ENCODE assay signal across 9 cellular contexts in genomic region chr1:54334996-54335395, GRCh38.
DNase-seq lines count a peak whose midpoint lies in the region; ATAC-seq and TF ChIP-seq lines count a peak whose summit lies in the region.
"Had no signal": no experiment of that assay in that cellular context is flagged by ENCODE, and none has a peak within 500 bp of the region (broad histone marks: within the 10 kb centered on the region; RNA-seq: fewer than 3 reads in every experiment).

No MANE protein-coding gene starts in this region.

- 18 to 24% (median 23%) methylated on average over 5 of the region's 5 CpGs for WGBS in psoas muscle, 3 donors

- H3K27me3 ChIP-seq in ascending aorta (no peaks in the 10 kb centered on the region), right atrium auricular region (no peaks in the 10 kb centered on the region), psoas muscle (ENCODE audit: insufficient read depth in 3 of 3, low read length in 2 of 3) (no peaks in the 10 kb centered on the region)

- H3K36me3 ChIP-seq in ascending aorta (peaks cover 0 to 2% of the 10 kb centered on the region in 2 donors), right atrium auricular region (no peaks in the 10 kb centered on the region), psoas muscle (ENCODE audit: insufficient read depth in 1 of 2, low read depth in 1 of 2) (no peaks in the 10 kb centered on the region)

- peak overlapping the region; percentile 89 to 91 for H3K27ac ChIP-seq in ascending aorta
- H3K27ac ChIP-seq in right atrium auricular region, result peak overlapping the region; percentile 69 to 73
- H3K27ac ChIP-seq in psoas muscle, result peak overlapping the region; percentile 93

- no peak for TF ChIP-seq CTCF in ascending aorta (IDR thresholded peaks at IDR 0.05)
- no peak for TF ChIP-seq CTCF in right atrium auricular region (IDR thresholded peaks at IDR 0.05)
- no peak for TF ChIP-seq CTCF in psoas muscle (IDR thresholded peaks at IDR 0.05)
- TF ChIP-seq CTCF in omental fat pad (IDR thresholded peaks at IDR 0.05), result no peak

- H3K4me1 ChIP-seq in ascending aorta (peaks cover 15 to 43% of the 10 kb centered on the region in 2 donors), right atrium auricular region (peaks cover 0 to 73% of the 10 kb centered on the region in 2 donors), psoas muscle (peaks cover 88% of the 10 kb centered on the region)

- ATAC-seq in psoas muscle, result peak; percentile 76 to 88 (median 86)
- ATAC-seq in omental fat pad (ENCODE audit: low FRiP score), result no peak
- ATAC-seq in GM19455 (IDR thresholded peaks at IDR 0.05; ENCODE audit: unreplicated experiment), result no peak

- DNase-seq in C1 segment of cervical spinal cord (lab: John Stamatoyannopoulos, UW) (peak in 9 of 14 donors; percentile 15 to 40 (median 29)), ascending aorta (ENCODE audit: low spot score in 2 of 2) (no peak), right atrium auricular region (ENCODE audit: low spot score) (no peak), psoas muscle (peak; percentile 52 to 80), kidney glomerular epithelial cell (lab: John Stamatoyannopoulos, UW) (no peak), omental fat pad (ENCODE audit: low spot score) (no peak)
- no peak for DNase-seq in activated effector memory CD4-positive, alpha-beta T cell treated with Interleukin-2 at 50 U/mL for 16 hours
- DNase-seq: Calu3 had no signal

- H3K9me3 ChIP-seq in ascending aorta (no peaks in the 10 kb centered on the region), right atrium auricular region (no peaks in the 10 kb centered on the region), psoas muscle (no peaks in the 10 kb centered on the region)

- intact Hi-C loops in ascending aorta (cut with DNase I) (loop anchor here (5.0 kb wide), 3 partner anchors 48 to 152 kb away; partner anchors contain the start of gene SSBP3), psoas muscle (cut with DNase I) (loop anchor here (5.0 to 10.0 kb wide), 4 partner anchors 47 to 67 kb away; no protein-coding TSS in a partner anchor)

- peak overlapping the region; percentile 11 to 56 for H3K4me3 ChIP-seq in ascending aorta
- H3K4me3 ChIP-seq in right atrium auricular region, result peak overlapping the region in 1 of 2 donors; percentile 18
- peak overlapping the region; percentile 55 for H3K4me3 ChIP-seq in psoas muscle

Comparison
In these comparisons a context has a peak if more than half of its experiments do, and no peak if none do; other contexts are left out.
1. DNase-seq: peak in C1 segment of cervical spinal cord (9 of 14) and psoas muscle (2 of 2); none in ascending aorta (0 of 2), right atrium auricular region (single experiment), activated effector memory CD4-positive, alpha-beta T cell treated with Interleukin-2 at 50 U/mL for 16 hours (single experiment), kidney glomerular epithelial cell (single experiment) and omental fat pad (single experiment).
2. ATAC-seq: peak in psoas muscle (4 of 4); none in omental fat pad (single experiment) and GM19455 (single experiment).
3. Peak in every context shown above with its lines, with median percentiles within 50 percentile points of each other: H3K27ac ChIP-seq.